Comparison of ENCODE assay signal across 28 cellular contexts in genomic region chr10:51113007-51113406, GRCh38.
"Had no signal": no experiment of that assay in that cellular context is flagged by ENCODE, and none has a peak within 500 bp of the region (broad histone marks: within the 10 kb centered on the region; RNA-seq: fewer than 3 reads in every experiment).

No MANE protein-coding gene starts in this region.

- ATAC-seq: psoas muscle; right cardiac atrium; right lobe of liver; stimulated activated effector memory CD8-positive, alpha-beta T cell treated with anti-CD3 and anti-CD28 coated beads, Interleukin-12 subunit alpha, Interleukin-12 subunit beta, amount 100 ng/mL, for 72 hours; stimulated activated naive B cell treated with anti-CD40 and anti-IgM and Interleukin-4, amounts not matched to agents 10 μg/mL and 1 μg/mL and 100 μg/mL, for 72 hours had no signal

- H3K4me1 ChIP-seq: parathyroid adenoma, right lobe of liver, stomach, tibial nerve had no signal

- H3K9me3 ChIP-seq: ovary, psoas muscle, right lobe of liver, sigmoid colon, stomach, thoracic aorta, thyroid gland, tibial nerve, upper lobe of left lung, vagina had no signal

- H3K9ac ChIP-seq: neural progenitor cell, parathyroid adenoma had no signal

- H3K27me3 Mint-ChIP-seq: progenitor cell of endocrine pancreas; stimulated activated naive B cell treated with anti-CD40 and anti-IgM and Interleukin-4, amounts not matched to agents 10 μg/mL and 1 μg/mL and 100 μg/mL, for 72 hours; stimulated activated naive CD8-positive, alpha-beta T cell treated with anti-CD3 and anti-CD28 coated beads, Interleukin-15, Interleukin-2, amounts not matched to agents 100 ng/mL and 50 ng/mL, for 24 hours had no signal

- H3K9me3 Mint-ChIP-seq: nephron; neural progenitor cell; stimulated activated naive CD8-positive, alpha-beta T cell treated with anti-CD3 and anti-CD28 coated beads, Interleukin-15, Interleukin-2, amounts not matched to agents 100 ng/mL and 50 ng/mL, for 24 hours had no signal

- H3K4me1 Mint-ChIP-seq: stimulated activated effector memory CD8-positive, alpha-beta T cell treated with anti-CD3 and anti-CD28 coated beads, Interleukin-12 subunit alpha, Interleukin-12 subunit beta, amount 100 ng/mL, for 72 hours had no signal

- H2AFZ ChIP-seq: neural progenitor cell, parathyroid adenoma had no signal

- H3K36me3 ChIP-seq: neural progenitor cell, ovary, right lobe of liver, sigmoid colon, stomach, thoracic aorta, thyroid gland, tibial nerve, upper lobe of left lung, vagina had no signal

- FAIRE-seq: urothelium cell line had no signal

- H3K27me3 ChIP-seq: neural progenitor cell, ovary, right lobe of liver, sigmoid colon, stomach, thyroid gland, tibial nerve, upper lobe of left lung, vagina had no signal

- H3K4me3 ChIP-seq: neural progenitor cell, ovary, psoas muscle, right lobe of liver, sigmoid colon, stomach, thoracic aorta, thyroid gland, tibial nerve, upper lobe of left lung, vagina had no signal

- H3K36me3 Mint-ChIP-seq: neural progenitor cell; stimulated activated effector memory CD8-positive, alpha-beta T cell treated with anti-CD3 and anti-CD28 coated beads, Interleukin-12 subunit alpha, Interleukin-12 subunit beta, amount 100 ng/mL, for 72 hours; stimulated activated naive B cell treated with anti-CD40 and anti-IgM and Interleukin-4, amounts not matched to agents 10 μg/mL and 1 μg/mL and 100 μg/mL, for 72 hours had no signal

- H3K4me2 ChIP-seq: neural progenitor cell had no signal

- DNase-seq: occipital lobe; ovary; posterior cingulate gyrus; psoas muscle; right cardiac atrium; right lobe of liver; sigmoid colon; small intestine; stimulated activated CD4-positive, alpha-beta T cell treated with anti-CD3 and anti-CD28 coated beads, Interleukin-15, amount 100 ng/mL, for 24 hours; stimulated activated CD4-positive, alpha-beta T cell treated with anti-CD3 and anti-CD28 coated beads, Interleukin-2, amount 100 ng/mL, for 24 hours; stimulated activated CD4-positive, alpha-beta T cell treated with anti-CD3 and anti-CD28 coated beads, Interleukin-2, amount 100 ng/mL, for 48 hours; stimulated activated CD4-positive, alpha-beta T cell treated with anti-CD3 and anti-CD28 coated beads, Interleukin-4, amount 100 ng/mL, for 24 hours; stimulated activated naive B cell treated with anti-CD40 and anti-IgM and Interleukin-4, amounts not matched to agents 10 μg/mL and 1 μg/mL and 100 μg/mL, for 72 hours; stimulated activated naive CD4-positive, alpha-beta T cell treated with Interleukin-2 at 50 U/mL for 16 hours; stomach; thyroid gland; trophoblast cell; upper lobe of left lung had no signal

- H3K27ac Mint-ChIP-seq: nephron; neural progenitor cell; progenitor cell of endocrine pancreas; stimulated activated effector memory CD8-positive, alpha-beta T cell treated with anti-CD3 and anti-CD28 coated beads, Interleukin-12 subunit alpha, Interleukin-12 subunit beta, amount 100 ng/mL, for 72 hours; stimulated activated naive B cell treated with anti-CD40 and anti-IgM and Interleukin-4, amounts not matched to agents 10 μg/mL and 1 μg/mL and 100 μg/mL, for 72 hours; stimulated activated naive CD8-positive, alpha-beta T cell treated with anti-CD3 and anti-CD28 coated beads, Interleukin-15, Interleukin-2, amounts not matched to agents 100 ng/mL and 50 ng/mL, for 24 hours had no signal

- H3K27ac ChIP-seq: neural progenitor cell, ovary, parathyroid adenoma, psoas muscle, right lobe of liver, sigmoid colon, stomach, thyroid gland, tibial nerve, upper lobe of left lung, vagina had no signal

- H3K4me3 Mint-ChIP-seq: nephron; neural progenitor cell; stimulated activated effector memory CD8-positive, alpha-beta T cell treated with anti-CD3 and anti-CD28 coated beads, Interleukin-12 subunit alpha, Interleukin-12 subunit beta, amount 100 ng/mL, for 72 hours; stimulated activated naive B cell treated with anti-CD40 and anti-IgM and Interleukin-4, amounts not matched to agents 10 μg/mL and 1 μg/mL and 100 μg/mL, for 72 hours; stimulated activated naive CD8-positive, alpha-beta T cell treated with anti-CD3 and anti-CD28 coated beads, Interleukin-15, Interleukin-2, amounts not matched to agents 100 ng/mL and 50 ng/mL, for 24 hours had no signal
